30 cellular contexts compared by ENCODE assay signal in the genomic region with DNA sequence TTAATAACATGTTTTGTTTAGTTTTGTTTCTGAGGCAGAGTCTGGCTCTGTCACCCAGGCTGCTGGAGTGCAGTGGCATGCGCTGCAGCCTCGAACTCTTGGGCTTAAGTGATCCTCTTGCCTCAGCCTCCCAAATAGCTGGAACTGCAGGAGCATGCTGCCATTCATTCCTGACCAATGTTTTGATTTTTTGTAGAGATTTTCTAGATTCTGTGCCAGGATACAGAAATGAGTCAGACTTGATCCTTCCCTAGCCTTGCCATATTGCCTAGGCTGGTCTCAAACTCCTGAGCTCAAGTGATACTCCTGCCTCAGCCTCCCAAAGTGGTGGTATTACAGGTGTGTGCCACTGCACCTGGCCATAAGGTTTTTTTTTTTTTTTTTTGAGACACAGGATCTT. TPM values are rescaled to one million over a fixed set of nuclear protein-coding genes. Genes with fewer than 3 reads are reported as not detected.
DNase-seq lines count a peak whose midpoint lies in the region; ATAC-seq and TF ChIP-seq lines count a peak whose summit lies in the region.
"Had no signal": no experiment of that assay in that cellular context is flagged by ENCODE, and none has a peak within 500 bp of the region (broad histone marks: within the 10 kb centered on the region; RNA-seq: fewer than 3 reads in every experiment).

No MANE protein-coding gene starts in this region.

- TF ChIP-seq CTCF in CD14-positive monocyte (IDR thresholded peaks at IDR 0.05): no peak
- no peak for TF ChIP-seq CTCF in HEK293 (tag by site-specific recombination; IDR thresholded peaks at IDR 0.05)

- peaks cover 43 to 76% of the 10 kb centered on the region in 2 donors for H3K36me3 Mint-ChIP-seq in CD14-positive monocyte

- DNase-seq in CD14-positive monocyte (ENCODE audit: low spot score) (no peak), amniotic epithelial cell (ENCODE audit: low read depth) (peak; percentile 32), iris pigment epithelial cell (ENCODE audit: low read depth) (peak; percentile 36), nucleus accumbens (lab: John Stamatoyannopoulos, UW) (no peak), NCI-H2081 (lab: John Stamatoyannopoulos, UW) (no peak), glomerular visceral epithelial cell (ENCODE audit: extremely low spot score) (no peak)
- DNase-seq: activated CD4-positive, CD25-positive, alpha-beta regulatory T cell; activated naive CD4-positive, alpha-beta T cell treated with anti-CD3 and anti-CD28 coated beads for 36 hours; AML-193; CD4-positive, alpha-beta T cell; DMS 273 treated with DMSO at 0.1 percent for 48 hours; H7; Karpas-422; left lung; NCI-H1436; NCI-H2081 treated with DMSO at 0.1 percent for 48 hours; NCI-H345; psoas muscle; SJCRH30; stimulated activated CD8-positive, alpha-beta memory T cell treated with anti-CD3 and anti-CD28 coated beads, Interleukin-4, amount 100 ng/mL, for 48 hours; stomach; thyroid gland had no signal

- H3K4me1 ChIP-seq in HEK293 (ENCODE audit: control insufficient read depth, insufficient read depth, low read length): no peaks in the 10 kb centered on the region; the same call in 1 of the 2 replicates
- H3K4me1 ChIP-seq: SJCRH30 had no signal

- CTCF ChIA-PET in HEK293 (lab: Yijun Ruan, JAX): interaction anchor here (0.6 to 0.7 kb wide), 3 partner anchors 116 to 523 kb away, joined by 3 to 4 read pairs (median 3); no protein-coding TSS in a partner anchor

- H3K27me3 Mint-ChIP-seq in CD14-positive monocyte (ENCODE audit: low read depth in 3 of 3): no peaks in the 10 kb centered on the region
- H3K27me3 Mint-ChIP-seq: CD4-positive, alpha-beta T cell had no signal

- H3K27ac Mint-ChIP-seq in CD14-positive monocyte: peak overlapping the region in 5 of 7 donors; percentile 2 to 65 (median 51)
- H3K27ac Mint-ChIP-seq: activated naive CD4-positive, alpha-beta T cell treated with anti-CD3 and anti-CD28 coated beads for 36 hours had no signal

- peaks cover 17% of the 10 kb centered on the region for H3K4me1 Mint-ChIP-seq in CD14-positive monocyte

- no peak for ATAC-seq in GM18519 (IDR thresholded peaks at IDR 0.05; ENCODE audit: low FRiP score, unreplicated experiment)
- ATAC-seq: A549, left lung, psoas muscle, sciatic nerve had no signal

- no peak overlapping the region for H3K4me3 ChIP-seq in HEK293 (ENCODE audit: low read depth, low read length)
- H3K4me3 ChIP-seq: A549, adrenal gland, left lung, psoas muscle, SJCRH30, stomach, thyroid gland, vagina had no signal

- POLR2A ChIA-PET in HEK293 (lab: Yijun Ruan, JAX): interaction anchor here (0.6 to 0.7 kb wide), 2 partner anchors 9 to 16 kb away, joined by 3 to 7 read pairs; no protein-coding TSS in a partner anchor

- H3K9me3 Mint-ChIP-seq in CD14-positive monocyte: peaks cover 0 to 1% (median 0%) of the 10 kb centered on the region in 7 donors
- H3K9me3 Mint-ChIP-seq: activated naive CD4-positive, alpha-beta T cell treated with anti-CD3 and anti-CD28 coated beads for 36 hours; activated T-helper 1 cell treated with anti-CD3 and anti-CD28 coated beads, Interleukin-12 subunit alpha, Interleukin-12 subunit beta, Interleukin-2, Interleukin-4 antibody, amounts not matched to agents 30 ng/mL and 10 ng/mL and 1 ng/mL, durations not matched to agents 14 hours and 24 hours and 36 hours; CD4-positive, alpha-beta T cell had no signal

- no peaks in the 10 kb centered on the region for H3K9me3 ChIP-seq in HEK293 (ENCODE audit: control insufficient read depth, insufficient read depth, low read depth, low read length)
- H3K9me3 ChIP-seq: A549, adrenal gland, left lung, psoas muscle, SJCRH30, stomach, thyroid gland, vagina had no signal

- peaks cover 26 to 48% of the 10 kb centered on the region in 2 experiments; a peak in 2 of 3 replicates for H3K36me3 ChIP-seq in HEK293 (ENCODE audit: control insufficient read depth in 2 of 2, insufficient read depth in 1 of 2, low read length in 2 of 2)
- H3K36me3 ChIP-seq: thyroid gland had no signal

- intact Hi-C loops in CD14-positive monocyte (cut with micrococcal nuclease): no loop called here

- H3K27ac ChIP-seq in HEK293 (ENCODE audit: extremely low read depth, low read depth, low read length): no peak overlapping the region
- H3K27ac ChIP-seq: A549, adrenal gland, HL-60, left lung, psoas muscle, SJCRH30, stomach, thyroid gland, vagina had no signal

- H3K4me3 Mint-ChIP-seq in CD14-positive monocyte: no peak overlapping the region
- H3K4me3 Mint-ChIP-seq: activated naive CD4-positive, alpha-beta T cell treated with anti-CD3 and anti-CD28 coated beads for 36 hours; activated T-helper 1 cell treated with anti-CD3 and anti-CD28 coated beads, Interleukin-12 subunit alpha, Interleukin-12 subunit beta, Interleukin-2, Interleukin-4 antibody, amounts not matched to agents 30 ng/mL and 10 ng/mL and 1 ng/mL, durations not matched to agents 14 hours and 24 hours and 36 hours; CD4-positive, alpha-beta T cell had no signal

TF ChIP-seq in HEK293, 187 proteins besides CTCF, POLR2A, EP300 and RAD21:
- TF ChIP-seq ZNF426 (tag by site-specific recombination; IDR thresholded peaks at IDR 0.05): no peak
- 0 out of 2 replicates have a peak, but pooled peaks have one; percentile 17 for TF ChIP-seq GFI1B (tag by site-specific recombination; IDR thresholded peaks at IDR 0.05)

RNA-seq across cellular contexts. Expression of a gene that starts 17.7 kb away (rescaled TPM):
- 1 to 10 TPM; 2.4 to 4.8 TPM for polyA plus RNA-seq in CD14-positive monocyte

Comparison
In these comparisons a context has a peak if more than half of its experiments do, and no peak if none do; other contexts are left out.
1. DNase-seq: peak in amniotic epithelial cell (single experiment) and iris pigment epithelial cell (single experiment); none in CD14-positive monocyte (single experiment), nucleus accumbens (0 of 56), NCI-H2081 (0 of 2) and glomerular visceral epithelial cell (single experiment).